20 cellular contexts compared by ENCODE assay signal in genomic region chr20:62502496-62503095, GRCh38. TPM values are rescaled to one million over a fixed set of nuclear protein-coding genes. Genes with fewer than 3 reads are reported as not detected.
DNase-seq lines count a peak whose midpoint lies in the region; ATAC-seq and FAIRE-seq lines count a peak whose summit lies in the region.
"Had no signal": no experiment of that assay in that cellular context is flagged by ENCODE, and none has a peak within 500 bp of the region (broad histone marks: within the 10 kb centered on the region; RNA-seq: fewer than 3 reads in every experiment).

No MANE protein-coding gene starts in this region.

- H3K27ac ChIP-seq in substantia nigra (ENCODE audit: low read depth, low read length, poor library complexity, severe bottlenecking), result no peak overlapping the region
- H3K27ac ChIP-seq: adrenal gland, colonic mucosa had no signal

- no peaks in the 10 kb centered on the region for H3K36me3 Mint-ChIP-seq in stimulated activated naive CD8-positive, alpha-beta T cell treated with anti-CD3 and anti-CD28 coated beads, Interleukin-15, Interleukin-2, amounts not matched to agents 100 ng/mL and 50 ng/mL, for 24 hours (ENCODE audit: low read depth)
- no peaks in the 10 kb centered on the region for H3K36me3 Mint-ChIP-seq in T-helper 17 cell (ENCODE audit: low read depth)
- H3K36me3 Mint-ChIP-seq in dendritic cell treated with granulocyte-macrophage colony-stimulating factor and Interleukin-4, amounts not matched to agents 40 ng/mL and 50 ng/mL, for 4 days (ENCODE audit: low read depth), result no peaks in the 10 kb centered on the region
- H3K36me3 Mint-ChIP-seq: immature natural killer cell had no signal

- peak overlapping the region; percentile 84 for H3K27ac Mint-ChIP-seq in stimulated activated naive CD8-positive, alpha-beta T cell treated with anti-CD3 and anti-CD28 coated beads, Interleukin-15, Interleukin-2, amounts not matched to agents 100 ng/mL and 50 ng/mL, for 24 hours
- peak overlapping the region; percentile 76 for H3K27ac Mint-ChIP-seq in T-helper 17 cell
- H3K27ac Mint-ChIP-seq in dendritic cell treated with granulocyte-macrophage colony-stimulating factor and Interleukin-4, amounts not matched to agents 40 ng/mL and 50 ng/mL, for 4 days, result peak overlapping the region; percentile 13

- intact Hi-C loops in dendritic cell treated with granulocyte-macrophage colony-stimulating factor and Interleukin-4, amounts not matched to agents 40 ng/mL and 50 ng/mL, for 4 days (cut with micrococcal nuclease), result loop anchor here (5.0 kb wide), 1 partner anchor 305 kb away; no protein-coding TSS in a partner anchor
- intact Hi-C loops in left colon (cut with DNase I, micrococcal nuclease), result loop anchor here in 1 of 2 donors (10.0 kb wide), 1 partner anchor 102 kb away; no protein-coding TSS in a partner anchor

- peaks cover 7% of the 10 kb centered on the region for H3K9me3 Mint-ChIP-seq in stimulated activated naive CD8-positive, alpha-beta T cell treated with anti-CD3 and anti-CD28 coated beads, Interleukin-15, Interleukin-2, amounts not matched to agents 100 ng/mL and 50 ng/mL, for 24 hours
- H3K9me3 Mint-ChIP-seq in dendritic cell treated with granulocyte-macrophage colony-stimulating factor and Interleukin-4, amounts not matched to agents 40 ng/mL and 50 ng/mL, for 4 days, result no peaks in the 10 kb centered on the region
- H3K9me3 Mint-ChIP-seq: immature natural killer cell had no signal

- no peak for ATAC-seq in stimulated activated naive CD8-positive, alpha-beta T cell treated with anti-CD3 and anti-CD28 coated beads, Interleukin-15, Interleukin-2, amounts not matched to agents 100 U/mL and 50 U/mL, for 24 hours
- no peak for ATAC-seq in T-helper 17 cell
- ATAC-seq in GM19035 (IDR thresholded peaks at IDR 0.05; ENCODE audit: unreplicated experiment), result no peak
- ATAC-seq in left colon, result no peak

- no peaks in the 10 kb centered on the region for H3K27me3 Mint-ChIP-seq in stimulated activated naive CD8-positive, alpha-beta T cell treated with anti-CD3 and anti-CD28 coated beads, Interleukin-15, Interleukin-2, amounts not matched to agents 100 ng/mL and 50 ng/mL, for 24 hours
- H3K27me3 Mint-ChIP-seq in T-helper 17 cell, result no peaks in the 10 kb centered on the region
- H3K27me3 Mint-ChIP-seq in dendritic cell treated with granulocyte-macrophage colony-stimulating factor and Interleukin-4, amounts not matched to agents 40 ng/mL and 50 ng/mL, for 4 days, result peaks cover 5% of the 10 kb centered on the region

- peak overlapping the region; percentile 62 for H3K4me3 Mint-ChIP-seq in stimulated activated naive CD8-positive, alpha-beta T cell treated with anti-CD3 and anti-CD28 coated beads, Interleukin-15, Interleukin-2, amounts not matched to agents 100 ng/mL and 50 ng/mL, for 24 hours
- H3K4me3 Mint-ChIP-seq in T-helper 17 cell, result no peak overlapping the region
- H3K4me3 Mint-ChIP-seq in dendritic cell treated with granulocyte-macrophage colony-stimulating factor and Interleukin-4, amounts not matched to agents 40 ng/mL and 50 ng/mL, for 4 days, result no peak overlapping the region
- H3K4me3 Mint-ChIP-seq: immature natural killer cell had no signal

- peak; percentile 17 for FAIRE-seq in urothelium cell line (lab: Jason Lieb, UNC)

- no peaks in the 10 kb centered on the region for H3K9me3 ChIP-seq in T-helper 17 cell (ENCODE audit: control insufficient read depth, low read length, poor library complexity, severe bottlenecking)
- H3K9me3 ChIP-seq: adrenal gland, colonic mucosa, Peyer's patch, spleen had no signal

- peaks cover 37% of the 10 kb centered on the region for H3K4me1 Mint-ChIP-seq in stimulated activated naive CD8-positive, alpha-beta T cell treated with anti-CD3 and anti-CD28 coated beads, Interleukin-15, Interleukin-2, amounts not matched to agents 100 ng/mL and 50 ng/mL, for 24 hours (ENCODE audit: low read depth)
- peaks cover 21% of the 10 kb centered on the region for H3K4me1 Mint-ChIP-seq in T-helper 17 cell
- peaks cover 30% of the 10 kb centered on the region for H3K4me1 Mint-ChIP-seq in dendritic cell treated with granulocyte-macrophage colony-stimulating factor and Interleukin-4, amounts not matched to agents 40 ng/mL and 50 ng/mL, for 4 days (ENCODE audit: low read depth)

- DNase-seq in stimulated activated naive CD8-positive, alpha-beta T cell treated with anti-CD3 and anti-CD28 coated beads, Interleukin-15, Interleukin-2, amounts not matched to agents 100 U/mL and 50 U/mL, for 24 hours, result no peak
- DNase-seq in T-helper 17 cell, result no peak
- DNase-seq in urothelium cell line (ENCODE audit: low spot score), result no peak
- DNase-seq in substantia nigra (lab: John Stamatoyannopoulos, UW), result no peak
- no peak for DNase-seq in left colon
- DNase-seq: adrenal gland, colonic mucosa, immature natural killer cell, NCI-H1092, NCI-H2029 treated with DMSO at 0.1 percent for 48 hours, NCI-H446 treated with DMSO at 0.1 percent for 48 hours, Peyer's patch, retina, spleen had no signal

RNA-seq across cellular contexts. Expression of gene GATA5, which starts 26.8 kb away (rescaled TPM):
- total RNA-seq in T-helper 17 cell (not detected), left colon (not detected)
- total RNA-seq: LHCN-M2, osteoblast, subcutaneous adipose tissue had no signal

Comparison
In these comparisons a context has a peak if more than half of its experiments do, and no peak if none do; other contexts are left out.
1. H3K27ac Mint-ChIP-seq: peak in every context shown above with its lines; median percentile 84 in stimulated activated naive CD8-positive, alpha-beta T cell treated with anti-CD3 and anti-CD28 coated beads, Interleukin-15, Interleukin-2, amounts not matched to agents 100 ng/mL and 50 ng/mL, for 24 hours; 76 in T-helper 17 cell; 13 in dendritic cell treated with granulocyte-macrophage colony-stimulating factor and Interleukin-4, amounts not matched to agents 40 ng/mL and 50 ng/mL, for 4 days.